In genomic region chr2:96225016-96225533, GRCh38 we compare ENCODE assay signal across 10 cellular contexts. TPM values are rescaled to one million over a fixed set of nuclear protein-coding genes. Genes with fewer than 3 reads are reported as not detected.
DNase-seq lines count a peak whose midpoint lies in the region; ATAC-seq and TF ChIP-seq lines count a peak whose summit lies in the region.
"Had no signal": no experiment of that assay in that cellular context is flagged by ENCODE, and none has a peak within 500 bp of the region (broad histone marks: within the 10 kb centered on the region; RNA-seq: fewer than 3 reads in every experiment).

No MANE protein-coding gene starts in this region.

- H3K36me3 Mint-ChIP-seq in activated naive CD8-positive, alpha-beta T cell treated with anti-CD3 and anti-CD28 coated beads for 36 hours: no peaks in the 10 kb centered on the region

- peak; percentile 82 for ATAC-seq in GM21360 (IDR thresholded peaks at IDR 0.05; ENCODE audit: unreplicated experiment)
- peak; percentile 57 for ATAC-seq in HG03457 (IDR thresholded peaks at IDR 0.05; ENCODE audit: unreplicated experiment)

- no peak overlapping the region for H3K4me3 Mint-ChIP-seq in activated naive CD8-positive, alpha-beta T cell treated with anti-CD3 and anti-CD28 coated beads for 36 hours

- peaks cover 5% of the 10 kb centered on the region for H3K4me1 Mint-ChIP-seq in activated naive CD8-positive, alpha-beta T cell treated with anti-CD3 and anti-CD28 coated beads for 36 hours

- no peaks in the 10 kb centered on the region for H3K9me3 Mint-ChIP-seq in activated naive CD8-positive, alpha-beta T cell treated with anti-CD3 and anti-CD28 coated beads for 36 hours

- no peak for TF ChIP-seq CTCF in GM10266 (IDR thresholded peaks at IDR 0.05; ENCODE audit: control insufficient read depth, insufficient read depth, low read depth, missing control alignments)

- DNase-seq in GM10266 (ENCODE audit: extremely low spot score) (peak; percentile 44), NCI-H748 treated with DMSO at 0.1 percent for 48 hours (lab: John Stamatoyannopoulos, UW) (no peak), NCI-H774 (lab: John Stamatoyannopoulos, UW) (no peak), NCI-H1930 (lab: John Stamatoyannopoulos, UW) (no peak), islet precursor cell (no peak)
- no peak for DNase-seq in activated naive CD8-positive, alpha-beta T cell treated with anti-CD3 and anti-CD28 coated beads for 36 hours
- DNase-seq: DMS153, SHP77 had no signal

- H3K27me3 Mint-ChIP-seq in activated naive CD8-positive, alpha-beta T cell treated with anti-CD3 and anti-CD28 coated beads for 36 hours: no peaks in the 10 kb centered on the region

- H3K27ac Mint-ChIP-seq in activated naive CD8-positive, alpha-beta T cell treated with anti-CD3 and anti-CD28 coated beads for 36 hours: peak overlapping the region; percentile 52

RNA-seq across cellular contexts. Expression of gene STARD7, which starts 16.4 kb away (rescaled TPM):
- 100 to 1,000 TPM; 229 to 231 TPM for total RNA-seq in activated naive CD8-positive, alpha-beta T cell treated with anti-CD3 and anti-CD28 coated beads for 36 hours

RNA-seq across cellular contexts. Expression of gene TMEM127, which starts 40.7 kb away (rescaled TPM):
- 10 to 100 TPM; 17.4 to 21.2 TPM for total RNA-seq in activated naive CD8-positive, alpha-beta T cell treated with anti-CD3 and anti-CD28 coated beads for 36 hours

RNA-seq across cellular contexts. Expression of gene CIAO1, which starts 41.0 kb away (rescaled TPM):
- total RNA-seq in activated naive CD8-positive, alpha-beta T cell treated with anti-CD3 and anti-CD28 coated beads for 36 hours: 10 to 100 TPM; 69.7 to 73.9 TPM
